ENCODE assay signal across 24 cellular contexts in genomic region chr12:123845881-123846280, GRCh38.
"Had no signal": no experiment of that assay in that cellular context is flagged by ENCODE, and none has a peak within 500 bp of the region (broad histone marks: within the 10 kb centered on the region; RNA-seq: fewer than 3 reads in every experiment).

No MANE protein-coding gene starts in this region.

- DNase-seq: naive B cell; naive thymus-derived CD8-positive, alpha-beta T cell; nephron progenitor cell; occipital lobe; pancreas; psoas muscle; right cardiac atrium; sigmoid colon; small intestine; stimulated activated CD4-positive, alpha-beta T cell treated with anti-CD3 and anti-CD28 coated beads, Interleukin-15, amount 100 ng/mL, for 24 hours; stimulated activated CD4-positive, alpha-beta T cell treated with anti-CD3 and anti-CD28 coated beads, Interleukin-2, amount 100 ng/mL, for 24 hours; stimulated activated CD4-positive, alpha-beta T cell treated with anti-CD3 and anti-CD28 coated beads, Interleukin-2, amount 100 ng/mL, for 48 hours; stimulated activated CD4-positive, alpha-beta T cell treated with anti-CD3 and anti-CD28 coated beads, Interleukin-4, amount 100 ng/mL, for 24 hours; stimulated activated naive B cell treated with anti-CD40 and anti-IgM and Interleukin-4, amounts not matched to agents 10 μg/mL and 1 μg/mL and 100 μg/mL, for 72 hours; stimulated activated naive CD4-positive, alpha-beta T cell treated with Interleukin-2 at 50 U/mL for 16 hours; stomach; thyroid gland; trophoblast cell; upper lobe of left lung had no signal

- H3K27ac ChIP-seq: pancreas, psoas muscle, right lobe of liver, sigmoid colon, stomach, thoracic aorta, thyroid gland, tibial nerve, upper lobe of left lung, vagina had no signal

- H3K27me3 ChIP-seq: pancreas, right lobe of liver, thyroid gland, tibial nerve, upper lobe of left lung, vagina had no signal

- FAIRE-seq: pancreas, small intestine, urothelium cell line had no signal

- H3K9me3 ChIP-seq: pancreas, psoas muscle, right lobe of liver, sigmoid colon, stomach, thoracic aorta, thyroid gland, tibial nerve, upper lobe of left lung, vagina had no signal

- H3K36me3 ChIP-seq: pancreas, right lobe of liver, sigmoid colon, stomach, thoracic aorta, thyroid gland, tibial nerve, upper lobe of left lung, vagina had no signal

- H3K4me3 ChIP-seq: pancreas, psoas muscle, right lobe of liver, sigmoid colon, stomach, thoracic aorta, thyroid gland, tibial nerve, upper lobe of left lung, vagina had no signal

- H3K4me1 ChIP-seq: pancreas, psoas muscle, right lobe of liver, sigmoid colon, stomach, thyroid gland, tibial nerve, upper lobe of left lung, vagina had no signal
